1 cellular context compared by ENCODE assay signal in genomic region chr6:33783781-33784520, GRCh38.
TF ChIP-seq lines count a peak whose summit lies in the region.

No MANE protein-coding gene starts in this region.

TF ChIP-seq in SK-N-SH, 30 proteins besides CTCF, POLR2A, EP300 and RAD21 (continued from another document):
- TF ChIP-seq REST (IDR thresholded peaks at IDR 0.05; ENCODE audit: low read depth, low read length), result no peak
- no peak for TF ChIP-seq ZBTB33 (IDR thresholded peaks at IDR 0.05; ENCODE audit: borderline replicate concordance, low read depth)
- TF ChIP-seq GABPA (IDR thresholded peaks at IDR 0.05; ENCODE audit: low read depth), result no peak
- TF ChIP-seq GATA2 (CRISPR knock-in tag; IDR thresholded peaks at IDR 0.05), result no peak
- no peak for TF ChIP-seq SMC3 (IDR thresholded peaks at IDR 0.05; ENCODE audit: low read depth, low read length)
- no peak for TF ChIP-seq MXI1 (IDR thresholded peaks at IDR 0.05; ENCODE audit: low read depth, low read length)
- TF ChIP-seq RXRA (IDR thresholded peaks at IDR 0.05; ENCODE audit: borderline replicate concordance, low read depth), result no peak
- TF ChIP-seq FOXM1 (IDR thresholded peaks at IDR 0.05; ENCODE audit: low read depth), result no peak
- TF ChIP-seq ELF1 (IDR thresholded peaks at IDR 0.05), result no peak
- TF ChIP-seq NFIC (IDR thresholded peaks at IDR 0.05; ENCODE audit: borderline replicate concordance), result no peak
- TF ChIP-seq USF2 (IDR thresholded peaks at IDR 0.05; ENCODE audit: borderline replicate concordance, low read depth, low read length), result no peak
- no peak for TF ChIP-seq POLR2AphosphoS5 (IDR thresholded peaks at IDR 0.05; ENCODE audit: low read depth, low read length)
- no peak for TF ChIP-seq PBX3 (IDR thresholded peaks at IDR 0.05)
- no peak for TF ChIP-seq MEF2A (IDR thresholded peaks at IDR 0.05; ENCODE audit: borderline replicate concordance, low read depth)
